Comparison of ENCODE assay signal across 8 cellular contexts in genomic region chr12:49662998-49663843, GRCh38.
A peak's percentile ranks its signal among the peaks of the same experiment; 100 is the strongest.
DNase-seq lines count a peak whose midpoint lies in the region; ATAC-seq, FAIRE-seq and TF ChIP-seq lines count a peak whose summit lies in the region.

No MANE protein-coding gene starts in this region.

- FAIRE-seq in GM19239 (lab: Jason Lieb, UNC): peak; percentile 92

- peaks cover 3% of the 10 kb centered on the region; the same call in 1 of the 2 replicates for H3K4me1 ChIP-seq in iPS DF 6.9 (ENCODE audit: control insufficient read depth, insufficient read depth, low read length)

- no peak overlapping the region for H3K27ac ChIP-seq in iPS DF 6.9 (ENCODE audit: low read length)

- H3K9me3 ChIP-seq in iPS DF 6.9 (ENCODE audit: control insufficient read depth, insufficient read depth, low read length): no peaks in the 10 kb centered on the region

- no peaks in the 10 kb centered on the region for H3K27me3 ChIP-seq in iPS DF 6.9 (ENCODE audit: control insufficient read depth, insufficient read depth, low read length)

- DNase-seq in AG09309 (ENCODE audit: low read depth) (peak; percentile 34), GM19239 (ENCODE audit: insufficient read length, low spot score) (peak; percentile 92), SW480 (ENCODE audit: low spot score) (peak; percentile 7), amniotic epithelial cell (ENCODE audit: low read depth) (peak; percentile 86), iPS DF 6.9 (ENCODE audit: low read depth, low spot score) (peak; percentile 35), NCI-H2171 (lab: John Stamatoyannopoulos, UW) (no peak)
- DNase-seq in stimulated activated CD4-positive, alpha-beta T cell treated with anti-CD3 and anti-CD28 coated beads, Interleukin-1b, Interleukin-23, amount 100 ng/mL, for 1 hour (ENCODE audit: low read depth in 2 of 2): peak; percentile 27 to 51

- ATAC-seq in HG03457 (IDR thresholded peaks at IDR 0.05; ENCODE audit: unreplicated experiment): peak; percentile 53

- no CpG with 5 or more reads among the region's 5 CpGs for whole genome bisulfite sequencing in iPS DF 6.9 (ENCODE audit: insufficient coverage, insufficient read length)

- H3K36me3 ChIP-seq in iPS DF 6.9 (ENCODE audit: control insufficient read depth, insufficient read depth, low read length): peaks cover 5% of the 10 kb centered on the region; the same call in 1 of the 2 replicates

- H3K4me3 ChIP-seq in AG09309 (ENCODE audit: control insufficient read depth, low read depth, low read length) (no peak overlapping the region), iPS DF 6.9 (ENCODE audit: low read length) (no peak overlapping the region)

- TF ChIP-seq CTCF in AG09309 (IDR thresholded peaks at IDR 0.05; ENCODE audit: control insufficient read depth, insufficient read depth, low read depth, low read length, missing control alignments): no peak
